In the genomic region with DNA sequence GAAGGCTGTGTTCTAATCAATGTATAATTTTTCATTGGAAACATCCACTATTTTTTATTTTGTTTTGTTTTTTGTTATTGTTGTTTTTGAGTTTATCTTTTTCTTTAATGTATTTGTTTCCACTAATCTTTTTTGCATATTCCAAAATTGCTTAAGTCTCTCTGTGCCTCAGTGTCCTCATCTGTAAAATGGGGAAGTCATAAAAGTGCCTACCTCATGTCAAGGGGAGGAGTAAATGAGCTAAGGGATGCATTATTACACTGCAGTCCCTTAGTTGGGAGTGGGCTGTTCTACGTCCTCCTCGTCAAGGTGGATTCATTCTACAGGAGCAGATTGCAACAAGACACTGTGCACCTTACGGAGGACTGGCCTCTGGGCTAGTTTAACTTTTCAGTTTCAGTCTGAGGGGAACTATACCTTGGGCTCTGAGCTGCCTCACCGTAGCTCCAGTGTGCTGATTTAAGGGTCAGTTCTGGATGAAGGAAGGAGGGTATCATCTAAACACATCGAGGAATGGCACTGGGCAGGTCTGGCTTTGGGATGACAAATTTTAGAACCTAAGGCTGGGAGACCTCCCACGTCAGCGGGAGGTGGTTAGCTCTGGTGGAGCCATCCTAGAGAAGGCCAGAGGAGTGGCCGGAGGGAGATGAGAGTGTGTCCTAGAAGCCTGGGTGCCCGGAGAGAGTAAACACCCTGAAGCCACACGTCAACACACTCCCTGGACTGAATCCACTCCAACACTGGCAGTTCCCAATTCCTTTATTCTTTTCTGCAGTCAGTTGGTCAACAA, we compare ENCODE assay signal across 10 cellular contexts. TPM values are rescaled to one million over a fixed set of nuclear protein-coding genes. Genes with fewer than 3 reads are reported as not detected.
DNase-seq lines count a peak whose midpoint lies in the region; ATAC-seq and TF ChIP-seq lines count a peak whose summit lies in the region.
"Had no signal": no experiment of that assay in that cellular context is flagged by ENCODE, and none has a peak within 500 bp of the region (broad histone marks: within the 10 kb centered on the region; RNA-seq: fewer than 3 reads in every experiment).

No MANE protein-coding gene starts in this region.

- H3K9me3 ChIP-seq in right atrium auricular region (no peaks in the 10 kb centered on the region), right cardiac atrium (ENCODE audit: control insufficient read depth, low read length) (no peaks in the 10 kb centered on the region), vagina (no peaks in the 10 kb centered on the region), upper lobe of left lung (no peaks in the 10 kb centered on the region)
- H3K9me3 ChIP-seq: gastrocnemius medialis, thoracic aorta had no signal

- H3K4me1 Mint-ChIP-seq in WTC11: peaks cover 44% of the 10 kb centered on the region

- no peak for TF ChIP-seq CTCF in right atrium auricular region (IDR thresholded peaks at IDR 0.05)
- TF ChIP-seq CTCF in WTC11 (IDR thresholded peaks at IDR 0.05): no peak
- TF ChIP-seq CTCF in vagina (IDR thresholded peaks at IDR 0.05): no peak
- TF ChIP-seq CTCF in upper lobe of left lung (IDR thresholded peaks at IDR 0.05): no peak

- ATAC-seq in right cardiac atrium: no peak
- no peak for ATAC-seq in WTC11
- ATAC-seq in upper lobe of left lung (ENCODE audit: low FRiP score in 2 of 2): no peak
- no peak for ATAC-seq in HG03280 (IDR thresholded peaks at IDR 0.05; ENCODE audit: unreplicated experiment)

- POLR2A ChIA-PET in WTC11 (lab: Charles Lee): interaction anchor here (0.5 kb wide), 1 partner anchor 161 kb away, joined by 6 read pairs; no protein-coding TSS in a partner anchor

- H3K4me3 ChIP-seq in right atrium auricular region: no peak overlapping the region
- no peak overlapping the region for H3K4me3 ChIP-seq in right cardiac atrium (ENCODE audit: low read length)
- H3K4me3 ChIP-seq in vagina: no peak overlapping the region
- H3K4me3 ChIP-seq in upper lobe of left lung: no peak overlapping the region

- intact Hi-C loops in right cardiac atrium (cut with DNase I): loop anchor here in 3 of 4 donors (2.0 to 10.0 kb wide), 3 partner anchors 61 to 231 kb away; a partner anchor contains a TSS
- intact Hi-C loops in vagina (cut with DNase I): no loop called here

- H3K4me3 Mint-ChIP-seq in WTC11: no peak overlapping the region

- H3K27ac ChIP-seq in right atrium auricular region: peak overlapping the region; percentile 38 to 51
- no peak overlapping the region for H3K27ac ChIP-seq in right cardiac atrium (ENCODE audit: low read length)
- peak overlapping the region; percentile 77 for H3K27ac ChIP-seq in vagina
- peak overlapping the region in 1 of 4 donors; percentile 20 for H3K27ac ChIP-seq in upper lobe of left lung

- TF ChIP-seq POLR2A in vagina (IDR thresholded peaks at IDR 0.05) (no peak), upper lobe of left lung (IDR thresholded peaks at IDR 0.05) (no peak)

- H3K9me3 Mint-ChIP-seq in WTC11: no peaks in the 10 kb centered on the region

- TF ChIP-seq EP300 in upper lobe of left lung (IDR thresholded peaks at IDR 0.05): no peak

- H3K36me3 Mint-ChIP-seq in WTC11: no peaks in the 10 kb centered on the region

- DNase-seq in right atrium auricular region (ENCODE audit: low spot score) (peak; percentile 36), right cardiac atrium (no peak), WTC11 (ENCODE audit: low spot score) (no peak), mucosa of gallbladder (ENCODE audit: low spot score) (peak; percentile 5), vagina (ENCODE audit: extremely low spot score in 2 of 2) (peak in 1 of 2 donors; percentile 84), NCI-H2107 (lab: John Stamatoyannopoulos, UW) (no peak), upper lobe of left lung (no peak)

- WGBS in right cardiac atrium: 75% methylated on average over 10 of the region's 10 CpGs
- 77 to 82% methylated on average over 10 of the region's 10 CpGs for WGBS in upper lobe of left lung, 2 donors

- H3K4me1 ChIP-seq in right atrium auricular region (peaks cover 0 to 65% of the 10 kb centered on the region in 2 donors), right cardiac atrium (ENCODE audit: control insufficient read depth, insufficient read depth, low read length) (peaks cover 9% of the 10 kb centered on the region), vagina (peaks cover 51% of the 10 kb centered on the region), upper lobe of left lung (peaks cover 42 to 57% (median 47%) of the 10 kb centered on the region in 4 donors)

- no peaks in the 10 kb centered on the region for H3K27me3 Mint-ChIP-seq in WTC11 (ENCODE audit: low read depth)

- CTCF ChIA-PET in WTC11 (lab: Charles Lee): interaction anchor here (1.0 to 7.6 kb wide), 3 partner anchors 61 to 229 kb away, joined by 3 to 97 read pairs (median 5); no protein-coding TSS in a partner anchor

- H3K27me3 ChIP-seq in right atrium auricular region (no peaks in the 10 kb centered on the region), right cardiac atrium (ENCODE audit: control insufficient read depth, insufficient read depth) (no peaks in the 10 kb centered on the region), vagina (no peaks in the 10 kb centered on the region), upper lobe of left lung (no peaks in the 10 kb centered on the region)
- H3K27me3 ChIP-seq: gastrocnemius medialis had no signal

- H3K36me3 ChIP-seq in right atrium auricular region (no peaks in the 10 kb centered on the region), vagina (no peaks in the 10 kb centered on the region), upper lobe of left lung (no peaks in the 10 kb centered on the region)
- H3K36me3 ChIP-seq: gastrocnemius medialis, thoracic aorta had no signal

- peak overlapping the region; percentile 37; the same call in 1 of the 2 replicates for H3K27ac Mint-ChIP-seq in WTC11

TF ChIP-seq in WTC11, 78 proteins besides CTCF, POLR2A, EP300 and RAD21 (continues in another document):
- TF ChIP-seq NR1H2 (CRISPR knock-in tag; IDR thresholded peaks at IDR 0.05): no peak
- TF ChIP-seq NFATC4 (CRISPR knock-in tag; IDR thresholded peaks at IDR 0.05): no peak
- TF ChIP-seq, protein P1, sequence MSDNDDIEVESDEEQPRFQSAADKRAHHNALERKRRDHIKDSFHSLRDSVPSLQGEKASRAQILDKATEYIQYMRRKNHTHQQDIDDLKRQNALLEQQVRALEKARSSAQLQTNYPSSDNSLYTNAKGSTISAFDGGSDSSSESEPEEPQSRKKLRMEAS (CRISPR knock-in tag; IDR thresholded peaks at IDR 0.05): no peak
- no peak for TF ChIP-seq ZNF263 (CRISPR knock-in tag; IDR thresholded peaks at IDR 0.05; ENCODE audit: low read depth)
- TF ChIP-seq ZNF138 (CRISPR knock-in tag; conservative IDR thresholded peaks at IDR 0.05): no peak
- TF ChIP-seq, protein P2, sequence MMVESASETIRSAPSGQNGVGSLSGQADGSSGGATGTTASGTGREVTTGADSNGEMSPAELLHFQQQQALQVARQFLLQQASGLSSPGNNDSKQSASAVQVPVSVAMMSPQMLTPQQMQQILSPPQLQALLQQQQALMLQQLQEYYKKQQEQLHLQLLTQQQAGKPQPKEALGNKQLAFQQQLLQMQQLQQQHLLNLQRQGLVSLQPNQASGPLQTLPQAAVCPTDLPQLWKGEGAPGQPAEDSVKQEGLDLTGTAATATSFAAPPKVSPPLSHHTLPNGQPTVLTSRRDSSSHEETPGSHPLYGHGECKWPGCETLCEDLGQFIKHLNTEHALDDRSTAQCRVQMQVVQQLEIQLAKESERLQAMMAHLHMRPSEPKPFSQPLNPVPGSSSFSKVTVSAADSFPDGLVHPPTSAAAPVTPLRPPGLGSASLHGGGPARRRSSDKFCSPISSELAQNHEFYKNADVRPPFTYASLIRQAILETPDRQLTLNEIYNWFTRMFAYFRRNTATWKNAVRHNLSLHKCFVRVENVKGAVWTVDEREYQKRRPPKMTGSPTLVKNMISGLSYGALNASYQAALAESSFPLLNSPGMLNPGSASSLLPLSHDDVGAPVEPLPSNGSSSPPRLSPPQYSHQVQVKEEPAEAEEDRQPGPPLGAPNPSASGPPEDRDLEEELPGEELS (CRISPR knock-in tag; IDR thresholded peaks at IDR 0.05): no peak
- TF ChIP-seq ZNF317 (CRISPR knock-in tag; IDR thresholded peaks at IDR 0.05; ENCODE audit: borderline replicate concordance, low read depth): no peak
- no peak for TF ChIP-seq ATF1 (CRISPR knock-in tag; IDR thresholded peaks at IDR 0.05)
- TF ChIP-seq, protein P3, sequence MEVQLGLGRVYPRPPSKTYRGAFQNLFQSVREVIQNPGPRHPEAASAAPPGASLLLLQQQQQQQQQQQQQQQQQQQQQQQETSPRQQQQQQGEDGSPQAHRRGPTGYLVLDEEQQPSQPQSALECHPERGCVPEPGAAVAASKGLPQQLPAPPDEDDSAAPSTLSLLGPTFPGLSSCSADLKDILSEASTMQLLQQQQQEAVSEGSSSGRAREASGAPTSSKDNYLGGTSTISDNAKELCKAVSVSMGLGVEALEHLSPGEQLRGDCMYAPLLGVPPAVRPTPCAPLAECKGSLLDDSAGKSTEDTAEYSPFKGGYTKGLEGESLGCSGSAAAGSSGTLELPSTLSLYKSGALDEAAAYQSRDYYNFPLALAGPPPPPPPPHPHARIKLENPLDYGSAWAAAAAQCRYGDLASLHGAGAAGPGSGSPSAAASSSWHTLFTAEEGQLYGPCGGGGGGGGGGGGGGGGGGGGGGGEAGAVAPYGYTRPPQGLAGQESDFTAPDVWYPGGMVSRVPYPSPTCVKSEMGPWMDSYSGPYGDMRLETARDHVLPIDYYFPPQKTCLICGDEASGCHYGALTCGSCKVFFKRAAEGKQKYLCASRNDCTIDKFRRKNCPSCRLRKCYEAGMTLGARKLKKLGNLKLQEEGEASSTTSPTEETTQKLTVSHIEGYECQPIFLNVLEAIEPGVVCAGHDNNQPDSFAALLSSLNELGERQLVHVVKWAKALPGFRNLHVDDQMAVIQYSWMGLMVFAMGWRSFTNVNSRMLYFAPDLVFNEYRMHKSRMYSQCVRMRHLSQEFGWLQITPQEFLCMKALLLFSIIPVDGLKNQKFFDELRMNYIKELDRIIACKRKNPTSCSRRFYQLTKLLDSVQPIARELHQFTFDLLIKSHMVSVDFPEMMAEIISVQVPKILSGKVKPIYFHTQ (CRISPR knock-in tag; IDR thresholded peaks at IDR 0.05): no peak
- TF ChIP-seq ZNF232 (CRISPR knock-in tag; IDR thresholded peaks at IDR 0.05): no peak
- TF ChIP-seq NFE2L1 (CRISPR knock-in tag; IDR thresholded peaks at IDR 0.05): no peak
- TF ChIP-seq, protein P4, sequence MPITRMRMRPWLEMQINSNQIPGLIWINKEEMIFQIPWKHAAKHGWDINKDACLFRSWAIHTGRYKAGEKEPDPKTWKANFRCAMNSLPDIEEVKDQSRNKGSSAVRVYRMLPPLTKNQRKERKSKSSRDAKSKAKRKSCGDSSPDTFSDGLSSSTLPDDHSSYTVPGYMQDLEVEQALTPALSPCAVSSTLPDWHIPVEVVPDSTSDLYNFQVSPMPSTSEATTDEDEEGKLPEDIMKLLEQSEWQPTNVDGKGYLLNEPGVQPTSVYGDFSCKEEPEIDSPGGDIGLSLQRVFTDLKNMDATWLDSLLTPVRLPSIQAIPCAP (CRISPR knock-in tag; IDR thresholded peaks at IDR 0.05): no peak

RNA-seq across cellular contexts. Expression of a gene that starts 5.1 kb away (rescaled TPM):
- total RNA-seq in right atrium auricular region: 100 to 1,000 TPM; 255 to 283 TPM
- 100 to 1,000 TPM; 184 to 229 (median 210) TPM for total RNA-seq in right cardiac atrium
- polyA plus RNA-seq in right cardiac atrium: 574 TPM
- total RNA-seq in WTC11 (2021): 190 to 199 TPM (median 192 TPM) in 3 replicates
- 186 TPM for total RNA-seq in mucosa of gallbladder
- total RNA-seq in vagina: 409 TPM
- 100 to 1,000 TPM in 5 of 6 donors, 10 to 100 TPM in 1; 55.5 to 342 (median 191) TPM for total RNA-seq in upper lobe of left lung

Comparison
In these comparisons a context has a peak if more than half of its experiments do, and no peak if none do; other contexts are left out.
1. DNase-seq: peak in right atrium auricular region (single experiment) and mucosa of gallbladder (single experiment); none in right cardiac atrium (0 of 3), WTC11 (single experiment), NCI-H2107 (single experiment) and upper lobe of left lung (0 of 2).